2 cellular contexts compared by ENCODE assay signal in the genomic region with DNA sequence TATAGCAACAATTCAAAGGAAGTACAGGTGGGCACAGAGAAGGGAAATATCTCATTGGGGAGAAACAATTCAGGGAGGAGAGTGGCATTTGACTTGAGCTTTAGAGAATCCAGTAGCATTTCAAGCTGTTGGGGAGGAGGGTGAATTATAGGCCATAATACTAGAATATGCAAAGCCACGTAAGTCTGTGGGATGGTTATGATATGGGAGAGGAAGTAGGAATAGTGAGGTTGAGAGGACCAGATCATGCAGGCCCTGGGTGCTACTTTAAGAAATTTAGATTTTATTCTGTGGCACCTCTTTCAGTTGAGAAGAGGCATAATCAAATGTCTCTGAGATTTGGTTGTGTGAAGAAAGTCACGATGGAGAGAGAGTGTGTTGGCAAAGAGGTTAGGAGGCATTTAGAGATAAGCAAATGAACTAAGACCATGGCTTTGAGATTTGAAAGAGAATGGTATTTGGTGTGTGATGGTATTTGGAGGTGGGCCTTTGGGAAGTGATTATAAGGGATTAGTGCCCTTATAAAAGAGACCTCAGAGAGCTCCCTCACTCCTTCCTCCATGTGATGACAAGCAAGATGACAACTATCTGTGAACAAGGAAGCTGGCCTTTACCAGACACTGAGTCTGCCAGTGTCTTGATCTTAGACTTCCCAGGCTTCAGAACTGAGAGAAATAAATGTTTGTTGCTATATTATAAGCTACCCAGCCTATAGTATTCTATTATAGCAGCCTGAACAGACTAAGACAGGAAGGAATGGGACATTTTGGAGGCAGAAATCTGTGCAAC.
TF ChIP-seq lines count a peak whose summit lies in the region.

No MANE protein-coding gene starts in this region.

TF ChIP-seq in IMR-90, 13 proteins besides CTCF, POLR2A, EP300 and RAD21:
- TF ChIP-seq MAFK (IDR thresholded peaks at IDR 0.05; ENCODE audit: low read depth, low read length): no peak
- TF ChIP-seq, protein P1, sequence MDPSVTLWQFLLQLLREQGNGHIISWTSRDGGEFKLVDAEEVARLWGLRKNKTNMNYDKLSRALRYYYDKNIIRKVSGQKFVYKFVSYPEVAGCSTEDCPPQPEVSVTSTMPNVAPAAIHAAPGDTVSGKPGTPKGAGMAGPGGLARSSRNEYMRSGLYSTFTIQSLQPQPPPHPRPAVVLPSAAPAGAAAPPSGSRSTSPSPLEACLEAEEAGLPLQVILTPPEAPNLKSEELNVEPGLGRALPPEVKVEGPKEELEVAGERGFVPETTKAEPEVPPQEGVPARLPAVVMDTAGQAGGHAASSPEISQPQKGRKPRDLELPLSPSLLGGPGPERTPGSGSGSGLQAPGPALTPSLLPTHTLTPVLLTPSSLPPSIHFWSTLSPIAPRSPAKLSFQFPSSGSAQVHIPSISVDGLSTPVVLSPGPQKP (IDR thresholded peaks at IDR 0.05; ENCODE audit: borderline replicate concordance, low read depth, low read length): no peak

TF ChIP-seq in K562, 482 proteins besides CTCF, POLR2A, EP300 and RAD21:
- TF ChIP-seq NR4A1 (CRISPR knock-in tag; IDR thresholded peaks at IDR 0.05) (no peak), NR4A1 (tag; IDR thresholded peaks at IDR 0.05) (no peak), ZZZ3 (IDR thresholded peaks at IDR 0.05) (no peak), ZFP36 (IDR thresholded peaks at IDR 0.05; ENCODE audit: low read depth, low read length, partially characterized antibody) (no peak), ZNF699 (CRISPR knock-in tag; IDR thresholded peaks at IDR 0.05; ENCODE audit: insufficient replicate concordance) (no peak), ZNF41 (CRISPR knock-in tag; conservative IDR thresholded peaks at IDR 0.05) (no peak), EHMT2 (IDR thresholded peaks at IDR 0.05) (no peak), SOX6 (IDR thresholded peaks at IDR 0.05) (no peak), RFX5 (IDR thresholded peaks at IDR 0.05; ENCODE audit: low read depth, low read length) (no peak), DDX20 (tag; IDR thresholded peaks at IDR 0.05; ENCODE audit: low read depth) (no peak), MCM5 (IDR thresholded peaks at IDR 0.05; ENCODE audit: low read depth) (no peak), ZNF507 (tag; conservative IDR thresholded peaks at IDR 0.05) (no peak)
- TF ChIP-seq, protein P2, sequence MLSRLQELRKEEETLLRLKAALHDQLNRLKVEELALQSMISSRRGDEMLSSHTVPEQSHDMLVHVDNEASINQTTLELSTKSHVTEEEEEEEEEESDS (CRISPR knock-in tag; IDR thresholded peaks at IDR 0.05): no peak
- TF ChIP-seq, protein P3, sequence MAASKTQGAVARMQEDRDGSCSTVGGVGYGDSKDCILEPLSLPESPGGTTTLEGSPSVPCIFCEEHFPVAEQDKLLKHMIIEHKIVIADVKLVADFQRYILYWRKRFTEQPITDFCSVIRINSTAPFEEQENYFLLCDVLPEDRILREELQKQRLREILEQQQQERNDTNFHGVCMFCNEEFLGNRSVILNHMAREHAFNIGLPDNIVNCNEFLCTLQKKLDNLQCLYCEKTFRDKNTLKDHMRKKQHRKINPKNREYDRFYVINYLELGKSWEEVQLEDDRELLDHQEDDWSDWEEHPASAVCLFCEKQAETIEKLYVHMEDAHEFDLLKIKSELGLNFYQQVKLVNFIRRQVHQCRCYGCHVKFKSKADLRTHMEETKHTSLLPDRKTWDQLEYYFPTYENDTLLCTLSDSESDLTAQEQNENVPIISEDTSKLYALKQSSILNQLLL (CRISPR knock-in tag; IDR thresholded peaks at IDR 0.05; ENCODE audit: borderline replicate concordance): no peak
- TF ChIP-seq, protein P4, sequence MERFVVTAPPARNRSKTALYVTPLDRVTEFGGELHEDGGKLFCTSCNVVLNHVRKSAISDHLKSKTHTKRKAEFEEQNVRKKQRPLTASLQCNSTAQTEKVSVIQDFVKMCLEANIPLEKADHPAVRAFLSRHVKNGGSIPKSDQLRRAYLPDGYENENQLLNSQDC (CRISPR knock-in tag; IDR thresholded peaks at IDR 0.05): no peak
- TF ChIP-seq, protein P5, sequence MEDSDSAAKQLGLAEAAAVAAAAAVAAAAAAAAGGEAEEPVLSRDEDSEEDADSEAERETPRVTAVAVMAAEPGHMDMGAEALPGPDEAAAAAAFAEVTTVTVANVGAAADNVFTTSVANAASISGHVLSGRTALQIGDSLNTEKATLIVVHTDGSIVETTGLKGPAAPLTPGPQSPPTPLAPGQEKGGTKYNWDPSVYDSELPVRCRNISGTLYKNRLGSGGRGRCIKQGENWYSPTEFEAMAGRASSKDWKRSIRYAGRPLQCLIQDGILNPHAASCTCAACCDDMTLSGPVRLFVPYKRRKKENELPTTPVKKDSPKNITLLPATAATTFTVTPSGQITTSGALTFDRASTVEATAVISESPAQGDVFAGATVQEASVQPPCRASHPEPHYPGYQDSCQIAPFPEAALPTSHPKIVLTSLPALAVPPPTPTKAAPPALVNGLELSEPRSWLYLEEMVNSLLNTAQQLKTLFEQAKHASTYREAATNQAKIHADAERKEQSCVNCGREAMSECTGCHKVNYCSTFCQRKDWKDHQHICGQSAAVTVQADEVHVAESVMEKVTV (CRISPR knock-in tag; IDR thresholded peaks at IDR 0.05): no peak
- TF ChIP-seq, protein P6, sequence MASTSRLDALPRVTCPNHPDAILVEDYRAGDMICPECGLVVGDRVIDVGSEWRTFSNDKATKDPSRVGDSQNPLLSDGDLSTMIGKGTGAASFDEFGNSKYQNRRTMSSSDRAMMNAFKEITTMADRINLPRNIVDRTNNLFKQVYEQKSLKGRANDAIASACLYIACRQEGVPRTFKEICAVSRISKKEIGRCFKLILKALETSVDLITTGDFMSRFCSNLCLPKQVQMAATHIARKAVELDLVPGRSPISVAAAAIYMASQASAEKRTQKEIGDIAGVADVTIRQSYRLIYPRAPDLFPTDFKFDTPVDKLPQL (IDR thresholded peaks at IDR 0.05; ENCODE audit: extremely low read depth, insufficient read length): no peak
